In genomic region chr5:122093415-122093814, GRCh38 we compare ENCODE assay signal across 17 cellular contexts. TPM values are rescaled to one million over a fixed set of nuclear protein-coding genes. Genes with fewer than 3 reads are reported as not detected.
DNase-seq lines count a peak whose midpoint lies in the region; ATAC-seq and TF ChIP-seq lines count a peak whose summit lies in the region.
"Had no signal": no experiment of that assay in that cellular context is flagged by ENCODE, and none has a peak within 500 bp of the region (broad histone marks: within the 10 kb centered on the region; RNA-seq: fewer than 3 reads in every experiment).

No MANE protein-coding gene starts in this region.

- H3K27me3 Mint-ChIP-seq in endodermal cell (ENCODE audit: insufficient read depth): no peaks in the 10 kb centered on the region

- no peak overlapping the region for H2BK5ac ChIP-seq in mesenchymal stem cell (ENCODE audit: low read depth, low read length, poor library complexity, severe bottlenecking)

- H3K4me2 ChIP-seq in mesenchymal stem cell (ENCODE audit: low read length, poor library complexity, severe bottlenecking): no peak overlapping the region
- H3K4me2 ChIP-seq: A549 had no signal

- no peaks in the 10 kb centered on the region for H3K9me3 Mint-ChIP-seq in endodermal cell
- H3K9me3 Mint-ChIP-seq: naive thymus-derived CD4-positive, alpha-beta T cell had no signal

- DNase-seq in AG04450 (ENCODE audit: low read depth, low spot score) (no peak), M059J (ENCODE audit: low read depth) (peak; percentile 42), cardiac fibroblast (ENCODE audit: low read depth in 2 of 2) (peak; percentile 69 to 89), mesenchymal stem cell (peak; percentile 89), NCI-H446 (lab: John Stamatoyannopoulos, UW) (no peak), endodermal cell (no peak)
- DNase-seq in effector CD8-positive, alpha-beta T cell (lab: John Stamatoyannopoulos, UW): no peak
- DNase-seq: activated CD4-positive, alpha-beta T cell treated with anti-CD3 and anti-CD28 coated beads for 4 hours; cerebellar nuclear complex; naive thymus-derived CD4-positive, alpha-beta T cell; Right ventricle myocardium superior; stimulated activated CD8-positive, alpha-beta memory T cell treated with anti-CD3 and anti-CD28 coated beads, Interleukin-4, amount 100 ng/mL, for 48 hours; T1000 had no signal

- no peak overlapping the region for H3K4me3 Mint-ChIP-seq in endodermal cell
- H3K4me3 Mint-ChIP-seq: activated naive CD8-positive, alpha-beta T cell; naive thymus-derived CD4-positive, alpha-beta T cell had no signal

- no peak overlapping the region for H3K4ac ChIP-seq in mesenchymal stem cell (ENCODE audit: low read depth in 1 of 2, low read length in 2 of 2)

- no peak overlapping the region for H3K23ac ChIP-seq in mesenchymal stem cell (ENCODE audit: low read length in 2 of 2)

- H3K36me3 ChIP-seq in mesenchymal stem cell (ENCODE audit: control insufficient read depth in 1 of 2, insufficient read depth in 2 of 2, low read depth in 1 of 2, low read length in 2 of 2) (no peaks in the 10 kb centered on the region), endodermal cell (ENCODE audit: control insufficient read depth, insufficient read depth, low read length) (no peaks in the 10 kb centered on the region)
- H3K36me3 ChIP-seq: thoracic aorta had no signal

- no peak overlapping the region for H4K91ac ChIP-seq in mesenchymal stem cell (ENCODE audit: low read length)

- POLR2A ChIA-PET in AG04450 (lab: Yijun Ruan, JAX): interaction anchor here (1.1 to 3.6 kb wide), 3 partner anchors 15 to 124 kb away, joined by 3 to 20 read pairs (median 3); partner anchors contain the start of gene LOX

- no peak overlapping the region for H3K4me3 ChIP-seq in AG04450 (ENCODE audit: low read depth, low read length)
- no peak overlapping the region for H3K4me3 ChIP-seq in cardiac fibroblast (replicated peaks in 1 of 2; ENCODE audit: low read depth in 2 of 2, low read length in 2 of 2)
- H3K4me3 ChIP-seq in mesenchymal stem cell (ENCODE audit: insufficient read depth in 1 of 2, low read depth in 1 of 2, low read length in 2 of 2): peak overlapping the region in 1 of 2 experiments; percentile 67
- no peak overlapping the region for H3K4me3 ChIP-seq in endodermal cell (ENCODE audit: low read length)
- H3K4me3 ChIP-seq: A549, thoracic aorta had no signal

- no peaks in the 10 kb centered on the region for H3K27me3 ChIP-seq in AG04450 (ENCODE audit: control insufficient read depth, insufficient read depth, low read length)
- no peaks in the 10 kb centered on the region for H3K27me3 ChIP-seq in mesenchymal stem cell (ENCODE audit: control insufficient read depth in 1 of 2, insufficient read depth in 1 of 2, low read length in 2 of 2)
- H3K27me3 ChIP-seq in endodermal cell (ENCODE audit: control insufficient read depth, insufficient read depth, low read length, poor library complexity, severe bottlenecking): no peaks in the 10 kb centered on the region

- no peak for TF ChIP-seq CTCF in AG04450 (IDR thresholded peaks at IDR 0.05; ENCODE audit: low read depth, low read length)
- TF ChIP-seq CTCF in cardiac fibroblast (IDR thresholded peaks at IDR 0.05; ENCODE audit: low read depth, low read length): no peak
- TF ChIP-seq CTCF in endodermal cell (conservative IDR thresholded peaks at IDR 0.05): no peak

- peak overlapping the region; percentile 87 for H3K27ac ChIP-seq in AG04450 (ENCODE audit: low read depth, low read length)
- H3K27ac ChIP-seq in mesenchymal stem cell (ENCODE audit: low read length, poor library complexity, severe bottlenecking): peak overlapping the region; percentile 53
- no peak overlapping the region for H3K27ac ChIP-seq in endodermal cell (ENCODE audit: low read depth, low read length)
- H3K27ac ChIP-seq: A549 had no signal

- no peak overlapping the region for H2AFZ ChIP-seq in mesenchymal stem cell (ENCODE audit: low read depth, low read length)

- no peaks in the 10 kb centered on the region for H3K36me3 Mint-ChIP-seq in endodermal cell (ENCODE audit: low read depth)
- H3K36me3 Mint-ChIP-seq: activated naive CD8-positive, alpha-beta T cell; naive thymus-derived CD4-positive, alpha-beta T cell had no signal

- H3K27ac Mint-ChIP-seq in endodermal cell: no peak overlapping the region
- H3K27ac Mint-ChIP-seq: activated naive CD8-positive, alpha-beta T cell; naive thymus-derived CD4-positive, alpha-beta T cell had no signal

- peaks cover 14% of the 10 kb centered on the region for H3K4me1 Mint-ChIP-seq in endodermal cell
- H3K4me1 Mint-ChIP-seq: naive thymus-derived CD4-positive, alpha-beta T cell had no signal

- no peak overlapping the region for H2BK15ac ChIP-seq in mesenchymal stem cell (ENCODE audit: low read depth, poor library complexity, severe bottlenecking)

- H3K9ac ChIP-seq in mesenchymal stem cell (ENCODE audit: low read length) (peak overlapping the region; percentile 85), endodermal cell (ENCODE audit: extremely low read depth, low read length, poor library complexity, severe bottlenecking) (no peak overlapping the region)

- peaks cover 3% of the 10 kb centered on the region for H3K79me1 ChIP-seq in mesenchymal stem cell (replicated peaks; ENCODE audit: low read length, poor library complexity, severe bottlenecking)

- no peak for ATAC-seq in GM18909 (IDR thresholded peaks at IDR 0.05; ENCODE audit: poor library complexity, unreplicated experiment)
- ATAC-seq: A549; naive thymus-derived CD4-positive, alpha-beta T cell had no signal

- no peak overlapping the region for H2BK12ac ChIP-seq in mesenchymal stem cell (ENCODE audit: low read length in 2 of 2)

- no peak overlapping the region for H3K18ac ChIP-seq in mesenchymal stem cell (ENCODE audit: low read depth in 1 of 2, low read length in 2 of 2)

- H3K4me1 ChIP-seq in mesenchymal stem cell (ENCODE audit: control insufficient read depth, insufficient read depth, low read depth, low read length) (peaks cover 5% of the 10 kb centered on the region), endodermal cell (ENCODE audit: control insufficient read depth, insufficient read depth, low read length) (no peaks in the 10 kb centered on the region)
- H3K4me1 ChIP-seq: A549 had no signal

- H2BK120ac ChIP-seq in mesenchymal stem cell (ENCODE audit: low read depth, low read length): no peak overlapping the region

- WGBS in mesenchymal stem cell: 59% methylated on average over 3 of the region's 3 CpGs
- 91 to 100% methylated on average over 3 of the region's 3 CpGs for WGBS in endodermal cell (ENCODE audit: insufficient coverage in 1 of 2, insufficient read length in 1 of 2), 2 experiments

- no peak overlapping the region for H2AK5ac ChIP-seq in mesenchymal stem cell (ENCODE audit: low read length, severe bottlenecking)

- H3K9me3 ChIP-seq in AG04450 (ENCODE audit: control insufficient read depth, insufficient read depth, low read length): no peaks in the 10 kb centered on the region
- no peaks in the 10 kb centered on the region for H3K9me3 ChIP-seq in mesenchymal stem cell (ENCODE audit: control insufficient read depth, low read length)
- H3K9me3 ChIP-seq in endodermal cell (ENCODE audit: control insufficient read depth, low read length): no peaks in the 10 kb centered on the region
- H3K9me3 ChIP-seq: A549, thoracic aorta had no signal

- CTCF ChIA-PET in AG04450 (lab: Charles Lee): interaction anchor here (0.5 to 12.3 kb wide), 7 partner anchors 10 to 132 kb away, joined by 3 to 105 read pairs (median 5); partner anchors contain the start of genes LOX and SRFBP1

- H4K8ac ChIP-seq in mesenchymal stem cell (ENCODE audit: low read length): no peak overlapping the region

- H3K14ac ChIP-seq in mesenchymal stem cell (ENCODE audit: low read length in 2 of 2): no peak overlapping the region

RNA-seq across cellular contexts. Expression of gene LOX, which starts 15.4 kb away (rescaled TPM):
- 228 and 239 TPM in 2 replicates for polyA plus RNA-seq in AG04450 (2011; rRNA removed)
- 334 and 357 TPM in 2 replicates for polyA minus RNA-seq in AG04450 (2011; rRNA and poly(A)+ RNA removed)
- total RNA-seq in M059J (2014; rRNA removed; shearing (Covaris generic)): 20.9 and 37.7 TPM in 2 replicates
- 548 TPM for polyA plus RNA-seq in mesenchymal stem cell (2013, experiment 1 of 2)
- polyA plus RNA-seq in mesenchymal stem cell (2013, experiment 2 of 2): 550 TPM
- total RNA-seq in endodermal cell: 10 to 100 TPM; 16.4 to 16.5 TPM
- polyA plus RNA-seq in endodermal cell (2013, experiment 1 of 2): 6.7 TPM
- 6.3 TPM for polyA plus RNA-seq in endodermal cell (2013, experiment 2 of 2)
- total RNA-seq: naive thymus-derived CD4-positive, alpha-beta T cell had no signal

RNA-seq across cellular contexts. Expression of gene ZNF474, which starts 35.9 kb away (rescaled TPM):
- 0.37 TPM in 2 replicates for polyA plus RNA-seq in AG04450 (2011; rRNA removed)
- 0.55 and 0.56 TPM in 2 replicates for polyA minus RNA-seq in AG04450 (2011; rRNA and poly(A)+ RNA removed)
- not detected in 2 replicates for total RNA-seq in M059J (2014; rRNA removed; shearing (Covaris generic))
- polyA plus RNA-seq in mesenchymal stem cell (2013, experiment 1 of 2): 0.93 TPM
- polyA plus RNA-seq in mesenchymal stem cell (2013, experiment 2 of 2): 0.85 TPM
- under 1 TPM in 1 of 2 donors, not detected in 1; 0.31 TPM for total RNA-seq in endodermal cell
- polyA plus RNA-seq in endodermal cell (2013, experiment 1 of 2): 0.18 TPM
- polyA plus RNA-seq in endodermal cell (2013, experiment 2 of 2): 0.41 TPM
- total RNA-seq: Right ventricle myocardium superior had no signal

Comparison
In these comparisons a context has a peak if more than half of its experiments do, and no peak if none do; other contexts are left out.
1. DNase-seq: peak in M059J (single experiment), cardiac fibroblast (2 of 2) and mesenchymal stem cell (single experiment); none in AG04450 (single experiment), effector CD8-positive, alpha-beta T cell (single experiment), NCI-H446 (0 of 2) and endodermal cell (single experiment).